1 cellular context compared by ENCODE assay signal in the genomic region with DNA sequence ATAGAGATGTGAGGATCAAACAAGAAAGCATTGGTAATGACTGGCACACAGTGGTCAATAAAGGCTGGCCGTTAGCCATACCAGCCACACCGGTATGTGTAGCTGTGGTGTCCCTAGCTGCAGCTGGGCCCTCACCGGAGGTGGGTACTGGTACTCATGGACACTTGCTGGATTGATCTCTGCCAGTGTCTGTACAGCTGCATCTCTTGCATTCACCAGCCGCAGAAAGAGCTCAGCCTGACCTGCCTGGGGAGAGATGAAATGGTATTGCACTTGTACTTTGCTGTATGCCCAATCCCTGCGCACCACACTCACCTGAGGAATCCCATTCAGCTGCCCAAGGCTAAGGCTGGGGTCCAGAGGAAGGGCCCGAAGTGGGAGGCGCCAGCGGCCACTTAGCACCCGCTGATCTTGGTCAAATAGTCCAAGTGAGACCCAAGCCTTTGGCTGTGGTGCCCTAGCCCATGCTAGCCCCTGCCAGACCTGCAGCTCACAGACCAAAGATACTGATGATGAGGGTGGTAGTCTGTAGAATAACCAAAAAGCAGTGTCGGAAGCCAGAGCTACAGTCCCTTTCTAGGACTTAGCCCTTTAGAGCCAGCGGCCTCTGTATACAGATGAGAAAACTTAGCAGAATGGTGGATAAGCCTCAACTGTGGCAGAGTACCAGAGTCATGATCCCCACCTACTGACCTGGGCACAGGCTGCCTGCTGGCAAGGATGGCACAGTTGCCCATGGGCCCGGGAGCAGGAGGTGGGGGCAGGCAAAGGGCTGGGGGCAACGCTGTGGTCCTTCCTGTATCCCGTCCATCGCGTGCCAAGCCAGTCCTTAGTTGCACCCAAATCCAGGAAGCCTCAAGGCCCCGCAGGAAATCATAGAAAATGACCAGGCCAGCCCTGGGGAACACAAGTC.
TF ChIP-seq lines count a peak whose summit lies in the region.

No MANE protein-coding gene starts in this region.

TF ChIP-seq in WTC11, 78 proteins besides CTCF, POLR2A, EP300 and RAD21 (continued from another document):
- TF ChIP-seq TCF7 (CRISPR knock-in tag; IDR thresholded peaks at IDR 0.05; ENCODE audit: low read depth) (no peak), OVOL2 (CRISPR knock-in tag; IDR thresholded peaks at IDR 0.05; ENCODE audit: borderline replicate concordance) (no peak)
